ENCODE assay signal across 1 cellular context in the genomic region with DNA sequence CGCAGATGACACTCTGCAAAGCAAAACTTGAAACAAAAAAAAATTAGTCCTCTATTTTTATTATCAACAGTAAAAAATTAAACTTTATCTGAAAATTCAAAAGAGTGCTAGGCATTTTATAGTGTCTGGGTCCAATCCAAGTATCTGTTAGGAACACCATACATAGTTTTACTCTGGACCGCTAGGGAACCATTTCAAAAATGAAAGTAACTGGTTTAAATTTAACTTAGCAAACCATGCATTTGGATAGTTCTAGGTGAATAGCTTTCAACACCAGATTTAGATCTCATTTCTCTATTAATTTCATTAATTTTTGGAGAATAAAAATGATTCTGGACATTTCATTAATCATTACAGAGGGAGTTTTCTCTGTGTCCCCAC.
TF ChIP-seq lines count a peak whose summit lies in the region.

No MANE protein-coding gene starts in this region.

TF ChIP-seq in HepG2, 621 proteins besides CTCF, POLR2A, EP300 and RAD21:
- TF ChIP-seq RBM22 (optimal IDR thresholded peaks at IDR 0.05; ENCODE audit: low read length): no peak
- no peak for TF ChIP-seq ZNF652 (CRISPR knock-in tag; IDR thresholded peaks at IDR 0.05; ENCODE audit: borderline replicate concordance, low read depth)
- no peak for TF ChIP-seq HMGA1 (CRISPR knock-in tag; conservative IDR thresholded peaks at IDR 0.05)
- no peak for TF ChIP-seq ZKSCAN8 (CRISPR knock-in tag; IDR thresholded peaks at IDR 0.05; ENCODE audit: borderline replicate concordance)
- TF ChIP-seq SIN3B (IDR thresholded peaks at IDR 0.05; ENCODE audit: low read length): no peak
- TF ChIP-seq, protein P1, sequence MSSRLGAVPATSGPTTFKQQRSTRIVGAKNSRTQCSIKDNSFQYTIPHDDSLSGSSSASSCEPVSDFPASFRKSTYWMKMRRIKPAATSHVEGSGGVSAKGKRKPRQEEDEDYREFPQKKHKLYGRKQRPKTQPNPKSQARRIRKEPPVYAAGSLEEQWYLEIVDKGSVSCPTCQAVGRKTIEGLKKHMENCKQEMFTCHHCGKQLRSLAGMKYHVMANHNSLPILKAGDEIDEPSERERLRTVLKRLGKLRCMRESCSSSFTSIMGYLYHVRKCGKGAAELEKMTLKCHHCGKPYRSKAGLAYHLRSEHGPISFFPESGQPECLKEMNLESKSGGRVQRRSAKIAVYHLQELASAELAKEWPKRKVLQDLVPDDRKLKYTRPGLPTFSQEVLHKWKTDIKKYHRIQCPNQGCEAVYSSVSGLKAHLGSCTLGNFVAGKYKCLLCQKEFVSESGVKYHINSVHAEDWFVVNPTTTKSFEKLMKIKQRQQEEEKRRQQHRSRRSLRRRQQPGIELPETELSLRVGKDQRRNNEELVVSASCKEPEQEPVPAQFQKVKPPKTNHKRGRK (CRISPR knock-in tag; IDR thresholded peaks at IDR 0.05): no peak
- TF ChIP-seq, protein P2, sequence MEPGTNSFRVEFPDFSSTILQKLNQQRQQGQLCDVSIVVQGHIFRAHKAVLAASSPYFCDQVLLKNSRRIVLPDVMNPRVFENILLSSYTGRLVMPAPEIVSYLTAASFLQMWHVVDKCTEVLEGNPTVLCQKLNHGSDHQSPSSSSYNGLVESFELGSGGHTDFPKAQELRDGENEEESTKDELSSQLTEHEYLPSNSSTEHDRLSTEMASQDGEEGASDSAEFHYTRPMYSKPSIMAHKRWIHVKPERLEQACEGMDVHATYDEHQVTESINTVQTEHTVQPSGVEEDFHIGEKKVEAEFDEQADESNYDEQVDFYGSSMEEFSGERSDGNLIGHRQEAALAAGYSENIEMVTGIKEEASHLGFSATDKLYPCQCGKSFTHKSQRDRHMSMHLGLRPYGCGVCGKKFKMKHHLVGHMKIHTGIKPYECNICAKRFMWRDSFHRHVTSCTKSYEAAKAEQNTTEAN (CRISPR knock-in tag; conservative IDR thresholded peaks at IDR 0.05): no peak
